Comparison of ENCODE assay signal across 15 cellular contexts in the genomic region with DNA sequence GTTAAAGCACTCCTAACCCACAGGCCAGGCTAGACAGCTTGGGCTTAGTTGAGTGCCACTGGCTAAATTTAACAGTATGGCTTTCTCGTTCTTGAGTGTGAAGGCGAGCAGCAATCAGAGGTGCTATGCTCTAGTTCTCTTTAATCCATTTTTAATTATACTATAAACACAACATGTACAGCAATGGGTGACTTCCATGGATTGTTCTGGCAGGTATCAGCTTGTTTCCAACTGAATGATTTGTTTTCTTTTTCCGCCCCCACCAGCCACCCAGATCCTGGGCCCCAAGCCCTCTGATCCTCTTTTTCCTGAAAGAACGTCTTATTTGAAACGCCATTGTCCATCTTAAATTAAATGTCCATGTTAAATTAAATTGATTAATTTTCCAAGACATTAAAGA.
DNase-seq lines count a peak whose midpoint lies in the region; ATAC-seq and TF ChIP-seq lines count a peak whose summit lies in the region.
"Had no signal": no experiment of that assay in that cellular context is flagged by ENCODE, and none has a peak within 500 bp of the region (broad histone marks: within the 10 kb centered on the region; RNA-seq: fewer than 3 reads in every experiment).

No MANE protein-coding gene starts in this region.

- H3K27me3 Mint-ChIP-seq in activated CD8-positive, alpha-beta memory T cell treated with anti-CD3 and anti-CD28 coated beads, Interleukin-2, amount 10 ng/mL, durations not matched to agents 7 days and 5 days = no peaks in the 10 kb centered on the region

- peaks cover 6% of the 10 kb centered on the region for H3K4me1 Mint-ChIP-seq in activated CD8-positive, alpha-beta memory T cell treated with anti-CD3 and anti-CD28 coated beads, Interleukin-2, amount 10 ng/mL, durations not matched to agents 7 days and 5 days

- H3K27ac Mint-ChIP-seq in activated CD8-positive, alpha-beta memory T cell treated with anti-CD3 and anti-CD28 coated beads, Interleukin-2, amount 10 ng/mL, durations not matched to agents 7 days and 5 days = no peak overlapping the region

- no peak for ATAC-seq in HG03432 (IDR thresholded peaks at IDR 0.05; ENCODE audit: unreplicated experiment)
- no peak for ATAC-seq in activated CD8-positive, alpha-beta memory T cell treated with anti-CD3 and anti-CD28 coated beads, Interleukin-2, amount 10 ng/mL, durations not matched to agents 7 days and 5 days
- ATAC-seq in HG03354 (IDR thresholded peaks at IDR 0.05; ENCODE audit: poor library complexity, severe bottlenecking, unreplicated experiment) = no peak
- ATAC-seq: GM12878 had no signal

- no peaks in the 10 kb centered on the region for H3K9me3 Mint-ChIP-seq in activated CD8-positive, alpha-beta memory T cell treated with anti-CD3 and anti-CD28 coated beads, Interleukin-2, amount 10 ng/mL, durations not matched to agents 7 days and 5 days (ENCODE audit: low read depth)

- intact Hi-C loops in esophagus squamous epithelium (cut with DNase I) = no loop called here
- intact Hi-C loops in prostate gland (cut with DNase I) = no loop called here

- H3K9me3 ChIP-seq in HUES48 (ENCODE audit: control insufficient read depth, insufficient read depth, low read length) (no peaks in the 10 kb centered on the region), esophagus squamous epithelium (no peaks in the 10 kb centered on the region), prostate gland (no peaks in the 10 kb centered on the region)
- H3K9me3 ChIP-seq: HAP-1 had no signal

- CTCF ChIA-PET in activated CD8-positive, alpha-beta memory T cell treated with anti-CD3 and anti-CD28 coated beads, Interleukin-2, amount 10 ng/mL, durations not matched to agents 7 days and 5 days (lab: Charles Lee) = no interaction called here

- no peak overlapping the region for H3K9ac ChIP-seq in HUES48 (ENCODE audit: low read depth, low read length)
- H3K9ac ChIP-seq: BLaER1 treated with 17β-estradiol and CSF1 and Interleukin-3, amounts not matched to agents 10 nM and 100 nM had no signal

- H3K36me3 Mint-ChIP-seq in activated CD8-positive, alpha-beta memory T cell treated with anti-CD3 and anti-CD28 coated beads, Interleukin-2, amount 10 ng/mL, durations not matched to agents 7 days and 5 days = no peaks in the 10 kb centered on the region

- 45 to 63% methylated on average over 5 of the region's 5 CpGs for WGBS in esophagus squamous epithelium, 2 donors
- 40% methylated on average over 5 of the region's 5 CpGs for WGBS in prostate gland

- H3K4me1 ChIP-seq in HUES48 (ENCODE audit: control insufficient read depth, insufficient read depth, low read length) (peaks cover 4% of the 10 kb centered on the region; the same call in 1 of the 2 replicates), esophagus squamous epithelium (peaks cover 4 to 79% (median 9%) of the 10 kb centered on the region in 3 donors), prostate gland (replicated peaks) (peaks cover 8% of the 10 kb centered on the region)
- H3K4me1 ChIP-seq: HAP-1 had no signal

- no peaks in the 10 kb centered on the region for H3K36me3 ChIP-seq in HUES48 (ENCODE audit: control insufficient read depth, insufficient read depth, low read length)
- H3K36me3 ChIP-seq in esophagus squamous epithelium = no peaks in the 10 kb centered on the region
- no peaks in the 10 kb centered on the region for H3K36me3 ChIP-seq in prostate gland
- H3K36me3 ChIP-seq: BLaER1 treated with 17β-estradiol and CSF1 and Interleukin-3, amounts not matched to agents 10 nM and 100 nM; HAP-1 had no signal

- no peak for DNase-seq in esophagus squamous epithelium (lab: John Stamatoyannopoulos, UW)
- DNase-seq in prostate gland (ENCODE audit: low spot score) = no peak
- DNase-seq in activated CD8-positive, alpha-beta memory T cell treated with anti-CD3 and anti-CD28 coated beads, Interleukin-2, amount 10 ng/mL, durations not matched to agents 7 days and 5 days = no peak
- DNase-seq in globus pallidus (ENCODE audit: low spot score) = no peak
- DNase-seq: NCI-H1436, NCI-H2081 treated with DMSO at 0.1 percent for 48 hours, NCI-H226, SHP77 had no signal

- TF ChIP-seq POLR2A in esophagus squamous epithelium (IDR thresholded peaks at IDR 0.05) (no peak), prostate gland (IDR thresholded peaks at IDR 0.05) (no peak)

- H3K27me3 ChIP-seq in HUES48 (ENCODE audit: control insufficient read depth, insufficient read depth, low read length) (no peaks in the 10 kb centered on the region), esophagus squamous epithelium (no peaks in the 10 kb centered on the region), prostate gland (replicated peaks; ENCODE audit: insufficient read depth) (no peaks in the 10 kb centered on the region)
- H3K27me3 ChIP-seq: BLaER1 treated with 17β-estradiol and CSF1 and Interleukin-3, amounts not matched to agents 10 nM and 100 nM had no signal

- H3K4me3 Mint-ChIP-seq in activated CD8-positive, alpha-beta memory T cell treated with anti-CD3 and anti-CD28 coated beads, Interleukin-2, amount 10 ng/mL, durations not matched to agents 7 days and 5 days = no peak overlapping the region

- H3K27ac ChIP-seq in HUES48 (ENCODE audit: low read depth, low read length) = peak overlapping the region; percentile 33
- H3K27ac ChIP-seq in VCaP = peak overlapping the region; percentile 80
- H3K27ac ChIP-seq in esophagus squamous epithelium = peak overlapping the region; percentile 24 to 87 (median 80)
- H3K27ac ChIP-seq in prostate gland = peak overlapping the region; percentile 70 to 75
- H3K27ac ChIP-seq: BLaER1 treated with 17β-estradiol and CSF1 and Interleukin-3, amounts not matched to agents 10 nM and 100 nM had no signal

- TF ChIP-seq CTCF in VCaP (conservative IDR thresholded peaks at IDR 0.05) (no peak), esophagus squamous epithelium (IDR thresholded peaks at IDR 0.05) (no peak), prostate gland (IDR thresholded peaks at IDR 0.05) (no peak)

- H3K4me3 ChIP-seq in HUES48 (ENCODE audit: low read depth, low read length) = no peak overlapping the region
- H3K4me3 ChIP-seq in esophagus squamous epithelium = no peak overlapping the region
- no peak overlapping the region for H3K4me3 ChIP-seq in prostate gland
- H3K4me3 ChIP-seq: BLaER1 treated with 17β-estradiol and CSF1 and Interleukin-3, amounts not matched to agents 10 nM and 100 nM; GM12878; HAP-1 had no signal
